Comparison of ENCODE assay signal across 17 cellular contexts in the genomic region with DNA sequence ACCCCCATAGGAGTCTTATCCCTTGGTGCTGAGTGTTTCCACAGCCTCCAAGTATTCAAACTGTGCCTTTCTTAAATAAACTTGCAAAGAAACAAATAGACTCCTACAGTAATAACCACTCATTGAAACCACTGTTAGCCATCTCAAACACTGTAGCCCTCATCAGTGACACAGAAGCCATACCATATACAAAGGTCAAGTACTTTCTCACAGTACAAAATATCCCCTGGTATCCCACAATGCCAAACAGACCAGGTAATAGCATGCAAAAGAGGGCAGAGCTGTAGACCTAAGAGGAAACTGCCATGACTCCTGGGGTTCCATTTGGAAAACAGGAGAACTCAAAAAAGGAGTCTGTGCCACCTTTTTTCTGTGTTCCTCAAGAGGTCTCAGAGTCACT.
"Had no signal": no experiment of that assay in that cellular context is flagged by ENCODE, and none has a peak within 500 bp of the region (broad histone marks: within the 10 kb centered on the region; RNA-seq: fewer than 3 reads in every experiment).

No MANE protein-coding gene starts in this region.

- H3K4me1 ChIP-seq: ascending aorta, colonic mucosa, left ventricle myocardium inferior, uterus had no signal

- H3K9me3 ChIP-seq: ascending aorta, colonic mucosa, heart right ventricle, left ventricle myocardium inferior, neutrophil, tibial artery, uterus had no signal

- H3K27me3 ChIP-seq: ascending aorta, cardiac muscle cell, colonic mucosa, neutrophil, tibial artery, uterus had no signal

- DNase-seq: activated CD4-positive, alpha-beta T cell treated with anti-CD3 and anti-CD28 coated beads for 1 hour; activated gamma-delta T cell treated with Interleukin-2 at 50 U/mL for 16 hours; colonic mucosa; effector CD4-positive, alpha-beta T cell; foreskin melanocyte; heart right ventricle; left ventricle myocardium inferior; posterior cingulate gyrus; stimulated activated CD4-positive, alpha-beta T cell treated with anti-CD3 and anti-CD28 coated beads, Interleukin-15, amount 100 ng/mL, for 24 hours; stimulated activated CD4-positive, alpha-beta T cell treated with anti-CD3 and anti-CD28 coated beads, Interleukin-4, amount 100 ng/mL, for 24 hours; SW 1271; T-helper 9 cell; tibial artery; uterus had no signal

- H3K4me3 ChIP-seq: ascending aorta, cardiac muscle cell, colonic mucosa, heart right ventricle, left ventricle myocardium inferior, tibial artery, uterus had no signal

- ATAC-seq: heart right ventricle had no signal

- H3K36me3 ChIP-seq: ascending aorta, cardiac muscle cell, colonic mucosa, heart right ventricle, left ventricle myocardium inferior, neutrophil, tibial artery, uterus had no signal
